In the genomic region with DNA sequence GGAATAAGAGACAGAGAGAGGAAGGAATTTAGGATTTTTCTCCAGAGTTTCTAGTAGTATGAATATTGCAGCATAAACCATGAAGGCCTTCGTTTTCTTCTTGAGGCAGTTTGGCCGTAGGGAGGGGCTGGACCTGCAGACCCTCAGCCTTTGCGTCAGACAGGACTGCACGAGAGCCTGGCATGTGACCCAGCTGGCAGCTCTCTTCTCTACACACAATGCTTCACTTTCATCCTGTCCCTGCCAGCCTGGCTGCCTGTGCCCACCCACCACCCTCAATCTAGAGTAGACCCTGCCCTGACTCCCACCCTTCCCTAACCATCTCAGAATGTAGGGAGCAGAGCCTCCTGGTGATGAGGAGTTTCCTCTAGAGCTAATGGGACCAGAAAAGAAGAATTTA, we compare ENCODE assay signal across 8 cellular contexts.
DNase-seq lines count a peak whose midpoint lies in the region; ATAC-seq and TF ChIP-seq lines count a peak whose summit lies in the region.
"Had no signal": no experiment of that assay in that cellular context is flagged by ENCODE, and none has a peak within 500 bp of the region (broad histone marks: within the 10 kb centered on the region; RNA-seq: fewer than 3 reads in every experiment).

No MANE protein-coding gene starts in this region.

- no CpG with 5 or more reads among the region's 4 CpGs for WGBS in iPS DF 6.9 (ENCODE audit: insufficient coverage, insufficient read length)

- DNase-seq in iPS DF 6.9 (ENCODE audit: low read depth, low spot score): no peak
- no peak for DNase-seq in retinal pigment epithelial cell (ENCODE audit: low read depth)
- no peak for DNase-seq in NCI-H1694 treated with DMSO at 0.1 percent for 48 hours (lab: John Stamatoyannopoulos, UW)
- DNase-seq: naive thymus-derived CD8-positive, alpha-beta T cell; T-helper 2 cell had no signal

- no peaks in the 10 kb centered on the region for H3K9me3 ChIP-seq in iPS DF 6.9 (ENCODE audit: control insufficient read depth, insufficient read depth, low read length)

- peaks cover 14% of the 10 kb centered on the region; the same call in 1 of the 2 replicates for H3K36me3 ChIP-seq in iPS DF 6.9 (ENCODE audit: control insufficient read depth, insufficient read depth, low read length)

- TF ChIP-seq CTCF in VCaP (conservative IDR thresholded peaks at IDR 0.05): no peak
- TF ChIP-seq CTCF in retinal pigment epithelial cell (conservative IDR thresholded peaks at IDR 0.05; ENCODE audit: low read depth, low read length): no peak

- H3K27ac ChIP-seq in VCaP: peak overlapping the region; percentile 34
- peak overlapping the region; percentile 53 for H3K27ac ChIP-seq in iPS DF 6.9 (ENCODE audit: low read length)

- H3K27me3 ChIP-seq in iPS DF 6.9 (ENCODE audit: control insufficient read depth, insufficient read depth, low read length): no peaks in the 10 kb centered on the region

- ATAC-seq in GM19452 (IDR thresholded peaks at IDR 0.05; ENCODE audit: unreplicated experiment): no peak
- ATAC-seq in HG03354 (IDR thresholded peaks at IDR 0.05; ENCODE audit: poor library complexity, severe bottlenecking, unreplicated experiment): no peak
- ATAC-seq: naive thymus-derived CD8-positive, alpha-beta T cell had no signal

- peaks cover 4% of the 10 kb centered on the region; the same call in 1 of the 2 replicates for H3K4me1 ChIP-seq in iPS DF 6.9 (ENCODE audit: control insufficient read depth, insufficient read depth, low read length)

- H3K4me3 ChIP-seq in iPS DF 6.9 (ENCODE audit: low read length): peak overlapping the region; percentile 45; the same call in 1 of the 2 replicates
- H3K4me3 ChIP-seq in retinal pigment epithelial cell (ENCODE audit: low read length): peak overlapping the region; percentile 33
